In the genomic region with DNA sequence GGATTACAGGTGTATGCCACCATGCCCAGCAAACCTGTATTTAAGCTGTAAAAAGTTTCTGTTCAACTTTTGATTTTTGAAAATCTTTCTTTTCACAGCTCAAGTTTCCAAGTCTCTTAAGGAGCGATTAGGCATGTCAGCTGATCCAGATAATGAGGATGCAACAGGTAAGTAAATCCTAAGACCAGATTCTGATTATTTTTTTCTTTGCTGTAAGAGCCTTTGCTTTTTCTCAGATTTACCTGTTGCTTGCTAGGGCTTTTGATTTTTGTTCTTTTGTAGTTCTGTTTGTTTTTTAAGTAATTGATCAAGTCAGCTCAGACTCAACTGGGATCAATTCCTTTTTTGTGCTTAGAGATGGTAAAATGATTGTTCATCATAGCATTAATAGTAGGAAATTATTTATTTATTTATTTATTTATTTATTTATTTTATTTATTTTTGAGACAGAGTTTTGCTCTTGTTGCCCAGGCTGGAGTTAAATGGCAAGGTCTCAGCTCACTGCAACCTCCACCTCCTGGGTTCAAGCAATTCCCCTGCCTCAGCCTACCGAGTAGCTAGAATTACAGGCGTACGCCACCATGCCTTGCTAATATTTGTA, we compare ENCODE assay signal across 32 cellular contexts.
"Had no signal": no experiment of that assay in that cellular context is flagged by ENCODE, and none has a peak within 500 bp of the region (broad histone marks: within the 10 kb centered on the region; RNA-seq: fewer than 3 reads in every experiment).

No MANE protein-coding gene starts in this region.

- ATAC-seq: activated CD4-positive, alpha-beta T cell treated with anti-CD3 and anti-CD28 coated beads for 36 hours; activated CD8-positive, alpha-beta memory T cell treated with anti-CD3 and anti-CD28 coated beads, Interleukin-2, amount 10 ng/mL, durations not matched to agents 7 days and 5 days; activated CD8-positive, alpha-beta T cell treated with anti-CD3 and anti-CD28 coated beads, Interleukin-2, amount 10 ng/mL, durations not matched to agents 7 days and 5 days; esophagus mucosa had no signal

- H3K9me3 Mint-ChIP-seq: activated CD4-positive, alpha-beta memory T cell treated with anti-CD3 and anti-CD28 coated beads for 36 hours; activated CD4-positive, alpha-beta T cell treated with anti-CD3 and anti-CD28 coated beads, Interleukin-2, amount 10 ng/mL, durations not matched to agents 24 days and 14 days; activated naive CD4-positive, alpha-beta T cell treated with anti-CD3 and anti-CD28 coated beads, Interleukin-2, amount 50 U/mL, for 24 hours; activated T-helper 1 cell treated with anti-CD3 and anti-CD28 coated beads, Interleukin-12 subunit alpha, Interleukin-12 subunit beta, Interleukin-2, Interleukin-4 antibody, amounts not matched to agents 30 ng/mL and 10 ng/mL and 1 ng/mL, durations not matched to agents 14 hours and 24 hours and 36 hours; activated T-helper 2 cell treated with anti-CD3 and anti-CD28 coated beads, Interferon-gamma antibody, Interleukin-2, Interleukin-4, amounts not matched to agents 10 μg/mL and 5 μg/mL and 100 μg/mL, durations not matched to agents 14 hours and 24 hours and 36 hours; central memory CD8-positive, alpha-beta T cell; dendritic cell treated with granulocyte-macrophage colony-stimulating factor and Interleukin-4, amounts not matched to agents 40 ng/mL and 50 ng/mL, for 4 days had no signal

- DNase-seq: activated CD4-positive, alpha-beta memory T cell treated with anti-CD3 and anti-CD28 coated beads for 36 hours; activated CD4-positive, alpha-beta T cell treated with anti-CD3 and anti-CD28 coated beads for 36 hours; activated CD4-positive, alpha-beta T cell treated with anti-CD3 and anti-CD28 coated beads, Interleukin-2, amount 10 ng/mL, durations not matched to agents 24 days and 14 days; activated CD4-positive, CD25-positive, alpha-beta regulatory T cell; activated CD4-positive, CD25-positive, alpha-beta regulatory T cell treated with anti-CD3 and anti-CD28 coated beads, Interleukin-2, amount 50 U/mL, for 72 hours; activated CD8-positive, alpha-beta memory T cell treated with anti-CD3 and anti-CD28 coated beads, Interleukin-2, amount 10 ng/mL, durations not matched to agents 7 days and 5 days; activated CD8-positive, alpha-beta memory T cell treated with anti-CD3 and anti-CD28 coated beads, Interleukin-2, amount 50 U/mL, for 4 hours; activated CD8-positive, alpha-beta T cell treated with anti-CD3 and anti-CD28 coated beads, Interleukin-2, amount 10 ng/mL, durations not matched to agents 7 days and 5 days; activated effector memory CD4-positive, alpha-beta T cell treated with anti-CD3 and anti-CD28 coated beads, Interleukin-2, amount 50 U/mL, for 16 hours; activated naive CD4-positive, alpha-beta T cell treated with anti-CD3 and anti-CD28 coated beads for 36 hours; activated T-cell treated with anti-CD3 and anti-CD28 coated beads, Interleukin-2, amount 50 U/mL, for 1 hour; activated T-cell treated with anti-CD3 and anti-CD28 coated beads, Interleukin-2, amount 50 U/mL, for 48 hours; amniotic stem cell; anterior cingulate cortex; brain microvascular endothelial cell; dorsolateral prefrontal cortex; effector memory CD4-positive, alpha-beta T cell; foreskin fibroblast; head of caudate nucleus; T-helper 1 cell; T-helper 2 cell had no signal

- H3K27ac Mint-ChIP-seq: activated CD4-positive, alpha-beta memory T cell treated with anti-CD3 and anti-CD28 coated beads for 36 hours; activated CD4-positive, alpha-beta T cell treated with anti-CD3 and anti-CD28 coated beads for 36 hours; activated CD4-positive, alpha-beta T cell treated with anti-CD3 and anti-CD28 coated beads, Interleukin-2, amount 10 ng/mL, durations not matched to agents 24 days and 14 days; activated CD8-positive, alpha-beta memory T cell treated with anti-CD3 and anti-CD28 coated beads, Interleukin-2, amount 10 ng/mL, durations not matched to agents 7 days and 5 days; activated CD8-positive, alpha-beta T cell treated with anti-CD3 and anti-CD28 coated beads, Interleukin-2, amount 10 ng/mL, durations not matched to agents 7 days and 5 days; activated naive CD4-positive, alpha-beta T cell treated with anti-CD3 and anti-CD28 coated beads for 36 hours; activated naive CD4-positive, alpha-beta T cell treated with anti-CD3 and anti-CD28 coated beads, Interleukin-2, amount 50 U/mL, for 24 hours; activated T-helper 1 cell treated with anti-CD3 and anti-CD28 coated beads, Interleukin-12 subunit alpha, Interleukin-12 subunit beta, Interleukin-2, Interleukin-4 antibody, amounts not matched to agents 30 ng/mL and 10 ng/mL and 1 ng/mL, durations not matched to agents 14 hours and 24 hours and 36 hours; activated T-helper 2 cell treated with anti-CD3 and anti-CD28 coated beads, Interferon-gamma antibody, Interleukin-2, Interleukin-4, amounts not matched to agents 10 μg/mL and 5 μg/mL and 100 μg/mL, durations not matched to agents 14 hours and 24 hours and 36 hours; dendritic cell treated with granulocyte-macrophage colony-stimulating factor and Interleukin-4, amounts not matched to agents 40 ng/mL and 50 ng/mL, for 4 days had no signal

- FAIRE-seq: astrocyte, bronchial epithelial cell, endothelial cell of umbilical vein, frontal cortex had no signal

- H3K27me3 ChIP-seq: brain microvascular endothelial cell, dorsolateral prefrontal cortex had no signal

- H3K4me3 Mint-ChIP-seq: activated CD4-positive, alpha-beta memory T cell treated with anti-CD3 and anti-CD28 coated beads for 36 hours; activated CD4-positive, alpha-beta T cell treated with anti-CD3 and anti-CD28 coated beads for 36 hours; activated CD4-positive, alpha-beta T cell treated with anti-CD3 and anti-CD28 coated beads, Interleukin-2, amount 10 ng/mL, durations not matched to agents 24 days and 14 days; activated CD8-positive, alpha-beta memory T cell treated with anti-CD3 and anti-CD28 coated beads, Interleukin-2, amount 10 ng/mL, durations not matched to agents 7 days and 5 days; activated CD8-positive, alpha-beta T cell treated with anti-CD3 and anti-CD28 coated beads, Interleukin-2, amount 10 ng/mL, durations not matched to agents 7 days and 5 days; activated naive CD4-positive, alpha-beta T cell treated with anti-CD3 and anti-CD28 coated beads for 36 hours; activated naive CD4-positive, alpha-beta T cell treated with anti-CD3 and anti-CD28 coated beads, Interleukin-2, amount 50 U/mL, for 24 hours; activated T-helper 1 cell treated with anti-CD3 and anti-CD28 coated beads, Interleukin-12 subunit alpha, Interleukin-12 subunit beta, Interleukin-2, Interleukin-4 antibody, amounts not matched to agents 30 ng/mL and 10 ng/mL and 1 ng/mL, durations not matched to agents 14 hours and 24 hours and 36 hours; central memory CD8-positive, alpha-beta T cell; dendritic cell treated with granulocyte-macrophage colony-stimulating factor and Interleukin-4, amounts not matched to agents 40 ng/mL and 50 ng/mL, for 4 days had no signal

- H3K4me3 ChIP-seq: coronary artery, dorsolateral prefrontal cortex had no signal

- H3K4me1 Mint-ChIP-seq: activated CD4-positive, alpha-beta T cell treated with anti-CD3 and anti-CD28 coated beads for 36 hours; activated CD4-positive, alpha-beta T cell treated with anti-CD3 and anti-CD28 coated beads, Interleukin-2, amount 10 ng/mL, durations not matched to agents 24 days and 14 days; activated CD8-positive, alpha-beta memory T cell treated with anti-CD3 and anti-CD28 coated beads, Interleukin-2, amount 10 ng/mL, durations not matched to agents 7 days and 5 days; activated naive CD4-positive, alpha-beta T cell treated with anti-CD3 and anti-CD28 coated beads, Interleukin-2, amount 50 U/mL, for 24 hours had no signal

- H3K27ac ChIP-seq: brain microvascular endothelial cell, coronary artery had no signal

- H3K27me3 Mint-ChIP-seq: activated CD4-positive, alpha-beta memory T cell treated with anti-CD3 and anti-CD28 coated beads for 36 hours; activated CD4-positive, alpha-beta T cell treated with anti-CD3 and anti-CD28 coated beads for 36 hours; activated CD4-positive, alpha-beta T cell treated with anti-CD3 and anti-CD28 coated beads, Interleukin-2, amount 10 ng/mL, durations not matched to agents 24 days and 14 days; activated CD8-positive, alpha-beta memory T cell treated with anti-CD3 and anti-CD28 coated beads, Interleukin-2, amount 10 ng/mL, durations not matched to agents 7 days and 5 days; activated naive CD4-positive, alpha-beta T cell treated with anti-CD3 and anti-CD28 coated beads, Interleukin-2, amount 50 U/mL, for 24 hours; central memory CD8-positive, alpha-beta T cell; dendritic cell treated with granulocyte-macrophage colony-stimulating factor and Interleukin-4, amounts not matched to agents 40 ng/mL and 50 ng/mL, for 4 days had no signal
